ENCODE assay signal across 19 cellular contexts in genomic region chr13:21738636-21739035, GRCh38.
DNase-seq lines count a peak whose midpoint lies in the region; ATAC-seq, FAIRE-seq and TF ChIP-seq lines count a peak whose summit lies in the region.
"Had no signal": no experiment of that assay in that cellular context is flagged by ENCODE, and none has a peak within 500 bp of the region (broad histone marks: within the 10 kb centered on the region; RNA-seq: fewer than 3 reads in every experiment).

No MANE protein-coding gene starts in this region.

- no peaks in the 10 kb centered on the region for H3K79me1 ChIP-seq in IMR-90 (ENCODE audit: low read depth in 1 of 2, low read length in 2 of 2)

- H3K4me3 Mint-ChIP-seq in CD4-positive, alpha-beta T cell, result no peak overlapping the region

- FAIRE-seq in bronchial epithelial cell (lab: Jason Lieb, UNC), result peak; percentile 36
- FAIRE-seq: GM12891, GM18507 had no signal

- H3K27me3 Mint-ChIP-seq in CD4-positive, alpha-beta T cell, result peaks cover 33% of the 10 kb centered on the region

- H4K91ac ChIP-seq in IMR-90 (ENCODE audit: insufficient read depth, low read depth, low read length), result 0 out of 2 replicates have a peak overlapping the region, but pooled peaks have one; percentile 3

- H2AK5ac ChIP-seq in IMR-90 (ENCODE audit: low read depth, low read length), result peak overlapping the region; percentile 15; the same call in 1 of the 2 replicates

- no peak overlapping the region for H3K27ac ChIP-seq in BLaER1 treated with 17β-estradiol and CSF1 and Interleukin-3, amounts not matched to agents 10 nM and 100 nM
- no peak overlapping the region for H3K27ac ChIP-seq in IMR-90 (ENCODE audit: insufficient read depth, low read length)
- no peak overlapping the region for H3K27ac ChIP-seq in psoas muscle
- no peak overlapping the region for H3K27ac ChIP-seq in CD4-positive, alpha-beta T cell (ENCODE audit: low read depth, low read length)
- H3K27ac ChIP-seq: C4-2B, SK-N-MC had no signal

- no peak for TF ChIP-seq CTCF in IMR-90 (conservative IDR thresholded peaks at IDR 0.05; ENCODE audit: low read depth, low read length)
- no peak for TF ChIP-seq CTCF in bronchial epithelial cell (IDR thresholded peaks at IDR 0.05; ENCODE audit: insufficient read depth, low read length, severe bottlenecking)
- TF ChIP-seq CTCF in psoas muscle (IDR thresholded peaks at IDR 0.05), result no peak
- no peak for TF ChIP-seq CTCF in CD4-positive, alpha-beta T cell (IDR thresholded peaks at IDR 0.05)

- H3K4me3 ChIP-seq in BLaER1 treated with 17β-estradiol and CSF1 and Interleukin-3, amounts not matched to agents 10 nM and 100 nM, result no peak overlapping the region
- no peak overlapping the region for H3K4me3 ChIP-seq in IMR-90 (ENCODE audit: insufficient read depth, low read depth, low read length)
- no peak overlapping the region for H3K4me3 ChIP-seq in bronchial epithelial cell (ENCODE audit: low read depth, low read length)
- H3K4me3 ChIP-seq in psoas muscle, result no peak overlapping the region
- H3K4me3 ChIP-seq: SK-N-MC had no signal

- H3K23ac ChIP-seq in IMR-90 (ENCODE audit: low read depth, low read length), result no peak overlapping the region

- BruUV-seq in IMR-90 (replicated peaks; lab: Mats Ljungman, UMichigan), result no TSS peak

- no peaks in the 10 kb centered on the region; the same call in 1 of the 2 replicates for H3K9me1 ChIP-seq in IMR-90 (ENCODE audit: insufficient read depth, low read length)

- no peak for TF ChIP-seq RAD21 in IMR-90 (IDR thresholded peaks at IDR 0.05; ENCODE audit: low read length)

- CTCF ChIA-PET in IMR-90 (lab: Yijun Ruan, JAX), result no interaction called here
- CTCF ChIA-PET in CD4-positive, alpha-beta T cell (lab: Charles Lee), result no interaction called here

- H4K5ac ChIP-seq in IMR-90 (ENCODE audit: low read depth, low read length), result no peak overlapping the region

- H3K9me3 ChIP-seq in BLaER1 treated with 17β-estradiol and CSF1 and Interleukin-3, amounts not matched to agents 10 nM and 100 nM (replicated peaks in 1 of 11), result no peaks in the 10 kb centered on the region
- no peaks in the 10 kb centered on the region for H3K9me3 ChIP-seq in IMR-90 (ENCODE audit: control insufficient read depth, insufficient read depth, low read length)
- no peaks in the 10 kb centered on the region for H3K9me3 ChIP-seq in psoas muscle
- no peaks in the 10 kb centered on the region for H3K9me3 ChIP-seq in CD4-positive, alpha-beta T cell (ENCODE audit: control insufficient read depth, low read length)

- H3K4me1 Mint-ChIP-seq in CD4-positive, alpha-beta T cell (ENCODE audit: low read depth), result no peaks in the 10 kb centered on the region

- H3K27ac Mint-ChIP-seq in CD4-positive, alpha-beta T cell, result no peak overlapping the region

- ATAC-seq in IMR-90 (ENCODE audit: low read depth), result no peak
- ATAC-seq in psoas muscle, result peak in 3 of 4 donors; percentile 28 to 69 (median 65)
- no peak for ATAC-seq in CD4-positive, alpha-beta T cell (ENCODE audit: poor library complexity)
- ATAC-seq: Panc1 had no signal

- no peak overlapping the region for H2AFZ ChIP-seq in IMR-90 (replicated peaks; ENCODE audit: low read length, poor library complexity)

- H3K27me3 ChIP-seq in BLaER1 treated with 17β-estradiol and CSF1 and Interleukin-3, amounts not matched to agents 10 nM and 100 nM, result no peaks in the 10 kb centered on the region
- H3K27me3 ChIP-seq in IMR-90 (ENCODE audit: control insufficient read depth, insufficient read depth, low read length) (peaks cover 4% of the 10 kb centered on the region), bronchial epithelial cell (ENCODE audit: control insufficient read depth, insufficient read depth, low read length) (no peaks in the 10 kb centered on the region), psoas muscle (ENCODE audit: insufficient read depth in 3 of 3, low read length in 2 of 3) (no peaks in the 10 kb centered on the region)
- peaks cover 6% of the 10 kb centered on the region for H3K27me3 ChIP-seq in CD4-positive, alpha-beta T cell (ENCODE audit: control insufficient read depth, insufficient read depth, low read length)

- no peak overlapping the region for H4K8ac ChIP-seq in IMR-90 (ENCODE audit: low read depth in 2 of 2, low read length in 2 of 2)

- H3K14ac ChIP-seq in IMR-90 (replicated peaks; ENCODE audit: low read depth, low read length), result no peak overlapping the region

- in situ Hi-C loops in IMR-90 (cut with MboI; ENCODE audit: low sequenced_read_pairs), result no loop called here

- no peak overlapping the region for H2BK20ac ChIP-seq in IMR-90 (ENCODE audit: low read depth, low read length)

- H3K56ac ChIP-seq in IMR-90 (ENCODE audit: extremely low read depth, insufficient read depth, low read length), result no peak overlapping the region

- 71% methylated on average over 1 of the region's 5 CpGs; no CpG with 5 or more reads in 1 of the 2 experiments for WGBS in IMR-90 (ENCODE audit: extremely low coverage in 2 of 2, insufficient read length in 1 of 2), 2 experiments
- WGBS in psoas muscle, 3 donors, result 30 to 36% (median 31%) methylated on average over 5 of the region's 5 CpGs

- no peak overlapping the region; the same call in 1 of the 2 replicates for H3K4ac ChIP-seq in IMR-90 (ENCODE audit: low read depth, low read length)

- no peaks in the 10 kb centered on the region for H3K9me3 Mint-ChIP-seq in CD4-positive, alpha-beta T cell

- H3K4me2 ChIP-seq in BLaER1 treated with 17β-estradiol and CSF1 and Interleukin-3, amounts not matched to agents 10 nM and 100 nM, result peak overlapping the region in 8 of 11 experiments; percentile 30 to 84 (median 60); a peak in 16 of 22 replicates
- H3K4me2 ChIP-seq in IMR-90 (ENCODE audit: low read depth, low read length), result no peak overlapping the region

- H2BK15ac ChIP-seq in IMR-90 (ENCODE audit: low read depth, low read length), result no peak overlapping the region

- H2AK9ac ChIP-seq in IMR-90 (replicated peaks; ENCODE audit: low read depth, low read length, poor library complexity), result no peak overlapping the region

- peaks cover 21 to 71% (median 54%) of the 10 kb centered on the region in 10 experiments; a peak in 19 of 20 replicates for H3K4me1 ChIP-seq in BLaER1 treated with 17β-estradiol and CSF1 and Interleukin-3, amounts not matched to agents 10 nM and 100 nM
- H3K4me1 ChIP-seq in IMR-90 (ENCODE audit: control insufficient read depth, insufficient read depth, low read length) (peaks cover 12% of the 10 kb centered on the region), psoas muscle (peaks cover 4% of the 10 kb centered on the region)

- no peak for DNase-seq in IMR-90
- DNase-seq in bronchial epithelial cell (ENCODE audit: low read depth), result no peak
- no peak for DNase-seq in psoas muscle
- DNase-seq in iPS-NIHi11 (ENCODE audit: low spot score), result no peak
- DNase-seq in NCI-H1092 treated with DMSO at 0.1 percent for 48 hours (lab: John Stamatoyannopoulos, UW), result no peak
- DNase-seq in CD4-positive, alpha-beta T cell, result no peak
- DNase-seq: COR-L47, DMS 273 treated with DMSO at 0.1 percent for 48 hours, GOT3, NCI-H1105, NCI-H1694 treated with DMSO at 0.1 percent for 48 hours, NCI-H2227 treated with DMSO at 0.1 percent for 48 hours, NCI-H524 treated with DMSO at 0.1 percent for 48 hours had no signal

- no peaks in the 10 kb centered on the region for H3K36me3 ChIP-seq in BLaER1 treated with 17β-estradiol and CSF1 and Interleukin-3, amounts not matched to agents 10 nM and 100 nM
- no peaks in the 10 kb centered on the region for H3K36me3 ChIP-seq in IMR-90 (ENCODE audit: control insufficient read depth, insufficient read depth, low read length)
- H3K36me3 ChIP-seq in bronchial epithelial cell (ENCODE audit: control insufficient read depth, insufficient read depth, low read length), result no peaks in the 10 kb centered on the region
- H3K36me3 ChIP-seq in psoas muscle (ENCODE audit: insufficient read depth in 1 of 2, low read depth in 1 of 2), result no peaks in the 10 kb centered on the region

- H3K36me3 Mint-ChIP-seq in CD4-positive, alpha-beta T cell (ENCODE audit: low read depth), result no peaks in the 10 kb centered on the region

- dilution Hi-C loops in IMR-90 (cut with HindIII; ENCODE audit: low sequenced_read_pairs, unreplicated experiment), result no loop called here

- H3K18ac ChIP-seq in IMR-90 (ENCODE audit: low read depth, low read length), result no peak overlapping the region

- POLR2A ChIA-PET in IMR-90 (lab: Charles Lee; ENCODE audit: unreplicated experiment), result no interaction called here
- POLR2A ChIA-PET in CD4-positive, alpha-beta T cell (lab: Charles Lee), result no interaction called here

- peak overlapping the region; percentile 33 for H2BK120ac ChIP-seq in IMR-90 (ENCODE audit: low read depth, low read length)

- no peak overlapping the region for H3K9ac ChIP-seq in BLaER1 treated with 17β-estradiol and CSF1 and Interleukin-3, amounts not matched to agents 10 nM and 100 nM
- no peak overlapping the region for H3K9ac ChIP-seq in IMR-90 (ENCODE audit: low read depth, low read length)

- intact Hi-C loops in IMR-90 (cut with micrococcal nuclease) (no loop called here), psoas muscle (cut with DNase I) (no loop called here)
- intact Hi-C loops in CD4-positive, alpha-beta T cell (cut with DNase I, micrococcal nuclease), result no loop called here

- no peaks in the 10 kb centered on the region for H4K20me1 ChIP-seq in BLaER1 treated with 17β-estradiol and CSF1 and Interleukin-3, amounts not matched to agents 10 nM and 100 nM
- H4K20me1 ChIP-seq in IMR-90 (ENCODE audit: insufficient read depth, low read length), result no peaks in the 10 kb centered on the region

- H2BK5ac ChIP-seq in IMR-90 (ENCODE audit: low read depth, low read length, poor library complexity, severe bottlenecking), result no peak overlapping the region

- TF ChIP-seq POLR2A in IMR-90 (IDR thresholded peaks at IDR 0.05; ENCODE audit: low read depth, low read length), result no peak

TF ChIP-seq in IMR-90, 13 proteins besides CTCF, POLR2A, EP300 and RAD21:
- no peak for TF ChIP-seq USF2 (IDR thresholded peaks at IDR 0.05; ENCODE audit: low read depth, low read length)

Comparison
In these comparisons a context has a peak if more than half of its experiments do, and no peak if none do; other contexts are left out.
1. ATAC-seq: peak in psoas muscle (3 of 4); none in IMR-90 (single experiment) and CD4-positive, alpha-beta T cell (single experiment).